23 cellular contexts compared by ENCODE assay signal in genomic region chr6:1730882-1731281, GRCh38.
DNase-seq lines count a peak whose midpoint lies in the region; TF ChIP-seq lines count a peak whose summit lies in the region.
"Had no signal": no experiment of that assay in that cellular context is flagged by ENCODE, and none has a peak within 500 bp of the region (broad histone marks: within the 10 kb centered on the region; RNA-seq: fewer than 3 reads in every experiment).

No MANE protein-coding gene starts in this region.

- H3K36me3 Mint-ChIP-seq in progenitor cell of endocrine pancreas (ENCODE audit: insufficient read depth) = peaks cover 2% of the 10 kb centered on the region

- H4K8ac ChIP-seq in mesendoderm (ENCODE audit: low read depth, low read length) = no peak overlapping the region

- CTCF ChIA-PET in HEK293 (lab: Yijun Ruan, JAX) = no interaction called here

- H3K4me1 Mint-ChIP-seq in progenitor cell of endocrine pancreas (ENCODE audit: low read depth) = peaks cover 2% of the 10 kb centered on the region
- H3K4me1 Mint-ChIP-seq: CD14-positive monocyte; CD4-positive, alpha-beta memory T cell; CD4-positive, CD25-positive, alpha-beta regulatory T cell; CD8-positive, alpha-beta memory T cell had no signal

- no peaks in the 10 kb centered on the region for H3K79me1 ChIP-seq in mesendoderm (ENCODE audit: low read length)

- no peak overlapping the region for H3K4ac ChIP-seq in mesendoderm (ENCODE audit: low read depth, low read length)

- H3K9me2 ChIP-seq in OCI-LY1 (ENCODE audit: low read depth, low read length) = no peaks in the 10 kb centered on the region

- no peak overlapping the region for H3K56ac ChIP-seq in mesendoderm (ENCODE audit: low read length)

- H3K79me2 ChIP-seq in OCI-LY1 (ENCODE audit: insufficient read depth, low read length) (0 out of 2 replicates have a peak, but pooled peaks cover 4% of the 10 kb centered on the region), mesendoderm (ENCODE audit: control insufficient read depth, insufficient read depth, low read length) (no peaks in the 10 kb centered on the region)

- H3K4me2 ChIP-seq in OCI-LY1 (ENCODE audit: low read length) (peak overlapping the region; percentile 42; the same call in 1 of the 2 replicates), mesendoderm (ENCODE audit: low read length) (no peak overlapping the region)
- H3K4me2 ChIP-seq: BLaER1 had no signal

- no peak overlapping the region for H3K27ac Mint-ChIP-seq in progenitor cell of endocrine pancreas
- H3K27ac Mint-ChIP-seq: CD14-positive monocyte; CD4-positive, alpha-beta memory T cell; CD4-positive, CD25-positive, alpha-beta regulatory T cell had no signal

- H4K20me1 ChIP-seq in OCI-LY1 (ENCODE audit: insufficient read depth, low read length) = no peaks in the 10 kb centered on the region
- H4K20me1 ChIP-seq: BLaER1 had no signal

- H3K23ac ChIP-seq in mesendoderm (ENCODE audit: low read length) = no peak overlapping the region

- no peak for TF ChIP-seq CTCF in HEK293 (tag by site-specific recombination; IDR thresholded peaks at IDR 0.05)
- no peak for TF ChIP-seq CTCF in OCI-LY1 (IDR thresholded peaks at IDR 0.05; ENCODE audit: low read length)
- no peak for TF ChIP-seq CTCF in progenitor cell of endocrine pancreas (IDR thresholded peaks at IDR 0.05; ENCODE audit: unreplicated experiment)

- WGBS in mesendoderm (ENCODE audit: extremely low coverage, insufficient coverage, low lambda C conversion rate) = no CpG with 5 or more reads among the region's 3 CpGs

- no peak overlapping the region for H3K4me3 Mint-ChIP-seq in progenitor cell of endocrine pancreas (ENCODE audit: low read depth)
- H3K4me3 Mint-ChIP-seq: CD14-positive monocyte; CD4-positive, alpha-beta memory T cell; CD4-positive, CD25-positive, alpha-beta regulatory T cell; CD8-positive, alpha-beta memory T cell had no signal

- peak overlapping the region; percentile 87 for H2BK5ac ChIP-seq in mesendoderm (ENCODE audit: low read length)

- H2BK15ac ChIP-seq in mesendoderm (replicated peaks; ENCODE audit: low read depth) = no peak overlapping the region

- no peaks in the 10 kb centered on the region for H3K4me1 ChIP-seq in HEK293 (ENCODE audit: control insufficient read depth, insufficient read depth, low read length)
- peaks cover 64% of the 10 kb centered on the region for H3K4me1 ChIP-seq in OCI-LY1 (ENCODE audit: insufficient read depth, low read length, severe bottlenecking)
- H3K4me1 ChIP-seq in mesendoderm (ENCODE audit: control insufficient read depth, low read depth, low read length) = peaks cover 11% of the 10 kb centered on the region
- H3K4me1 ChIP-seq: BLaER1 had no signal

- no peak overlapping the region for H3K18ac ChIP-seq in mesendoderm (ENCODE audit: low read length)

- peaks cover 9% of the 10 kb centered on the region for H3K9me3 Mint-ChIP-seq in progenitor cell of endocrine pancreas (ENCODE audit: low read depth)

- POLR2A ChIA-PET in HEK293 (lab: Yijun Ruan, JAX) = no interaction called here

- peaks cover 15% of the 10 kb centered on the region for H3K27me3 Mint-ChIP-seq in progenitor cell of endocrine pancreas
- H3K27me3 Mint-ChIP-seq: CD4-positive, alpha-beta memory T cell; CD4-positive, CD25-positive, alpha-beta regulatory T cell had no signal

- H2AFZ ChIP-seq in OCI-LY1 (ENCODE audit: low read length) = no peak overlapping the region

- no peak overlapping the region for H3K4me3 ChIP-seq in HEK293 (ENCODE audit: low read depth, low read length)
- no peak overlapping the region for H3K4me3 ChIP-seq in OCI-LY1 (ENCODE audit: low read depth, low read length, poor library complexity, severe bottlenecking)
- no peak overlapping the region for H3K4me3 ChIP-seq in mesendoderm (ENCODE audit: low read length)
- H3K4me3 ChIP-seq: BLaER1, GM12878 had no signal

- H3F3A ChIP-seq in OCI-LY1 (ENCODE audit: insufficient read depth, low read length) = no peaks in the 10 kb centered on the region

- H3K9ac ChIP-seq in OCI-LY1 (ENCODE audit: low read length) (no peak overlapping the region; the same call in 1 of the 2 replicates), mesendoderm (ENCODE audit: low read length) (no peak overlapping the region)
- H3K9ac ChIP-seq: BLaER1 had no signal

- H2AK5ac ChIP-seq in mesendoderm (ENCODE audit: low read length) = no peak overlapping the region

- H3K9me3 ChIP-seq in HEK293 (ENCODE audit: control insufficient read depth, insufficient read depth, low read depth, low read length) (no peaks in the 10 kb centered on the region; the same call in 1 of the 2 replicates), OCI-LY1 (ENCODE audit: low read length) (no peaks in the 10 kb centered on the region)
- H3K9me3 ChIP-seq: BE2C, BLaER1 had no signal

- H3K36me3 ChIP-seq in HEK293 (ENCODE audit: control insufficient read depth in 2 of 2, insufficient read depth in 1 of 2, low read length in 2 of 2) = no peaks in the 10 kb centered on the region
- peaks cover 3% of the 10 kb centered on the region; the same call in 1 of the 2 replicates for H3K36me3 ChIP-seq in OCI-LY1 (ENCODE audit: insufficient read depth, low read length)
- H3K36me3 ChIP-seq in mesendoderm (ENCODE audit: control insufficient read depth, insufficient read depth, low read length) = no peaks in the 10 kb centered on the region
- H3K36me3 ChIP-seq: BE2C, BLaER1 had no signal

- H3K27me3 ChIP-seq in OCI-LY1 (ENCODE audit: insufficient read depth, low read length) = no peaks in the 10 kb centered on the region
- H3K27me3 ChIP-seq in mesendoderm (ENCODE audit: insufficient read depth, low read length, poor library complexity) = no peaks in the 10 kb centered on the region
- H3K27me3 ChIP-seq: BE2C, BLaER1 had no signal

- DNase-seq in mesendoderm (no peak), ureter (ENCODE audit: low spot score) (no peak), progenitor cell of endocrine pancreas (ENCODE audit: low spot score, unreplicated experiment) (no peak)
- DNase-seq: 8988T; ACHN; BE2C; C1 segment of cervical spinal cord; CD4-positive, alpha-beta memory T cell; CD4-positive, CD25-positive, alpha-beta regulatory T cell; CD8-positive, alpha-beta memory T cell; COR-L47; DMS 273 treated with DMSO at 0.1 percent for 48 hours; DMS153; DMS53; DMS79; DND-41; EL; GDM1 had no signal

- no peak overlapping the region for H4K5ac ChIP-seq in mesendoderm (ENCODE audit: low read length)

- H2BK120ac ChIP-seq in mesendoderm (ENCODE audit: low read depth, low read length) = no peak overlapping the region

- H3K27ac ChIP-seq in HEK293 (ENCODE audit: extremely low read depth, low read depth, low read length) (no peak overlapping the region), OCI-LY1 (ENCODE audit: low read depth, low read length, poor library complexity, severe bottlenecking) (peak overlapping the region; percentile 63), mesendoderm (ENCODE audit: low read depth, low read length) (no peak overlapping the region)
- H3K27ac ChIP-seq: BLaER1 had no signal

TF ChIP-seq in HEK293, 187 proteins besides CTCF, POLR2A, EP300 and RAD21 (continues in another document):
- no peak for TF ChIP-seq ZBTB10 (tag by site-specific recombination; IDR thresholded peaks at IDR 0.05)
- TF ChIP-seq ZNF280D (tag by site-specific recombination; IDR thresholded peaks at IDR 0.05) = peak; percentile 78; the same call in 1 of the 2 replicates
- TF ChIP-seq ZSCAN23 (tag by site-specific recombination; IDR thresholded peaks at IDR 0.05) = no peak
- peak; percentile 80 for TF ChIP-seq SETDB1 (IDR thresholded peaks at IDR 0.05; ENCODE audit: insufficient read length, low read length)
- no peak for TF ChIP-seq ZFHX2 (tag by site-specific recombination; conservative IDR thresholded peaks at IDR 0.05)
- no peak for TF ChIP-seq SP2 (tag by site-specific recombination; IDR thresholded peaks at IDR 0.05)
- no peak for TF ChIP-seq ZBTB17 (tag by site-specific recombination; IDR thresholded peaks at IDR 0.05)
- no peak for TF ChIP-seq ZBTB8A (tag by site-specific recombination; IDR thresholded peaks at IDR 0.05)
